8 cellular contexts compared by ENCODE assay signal in the genomic region with DNA sequence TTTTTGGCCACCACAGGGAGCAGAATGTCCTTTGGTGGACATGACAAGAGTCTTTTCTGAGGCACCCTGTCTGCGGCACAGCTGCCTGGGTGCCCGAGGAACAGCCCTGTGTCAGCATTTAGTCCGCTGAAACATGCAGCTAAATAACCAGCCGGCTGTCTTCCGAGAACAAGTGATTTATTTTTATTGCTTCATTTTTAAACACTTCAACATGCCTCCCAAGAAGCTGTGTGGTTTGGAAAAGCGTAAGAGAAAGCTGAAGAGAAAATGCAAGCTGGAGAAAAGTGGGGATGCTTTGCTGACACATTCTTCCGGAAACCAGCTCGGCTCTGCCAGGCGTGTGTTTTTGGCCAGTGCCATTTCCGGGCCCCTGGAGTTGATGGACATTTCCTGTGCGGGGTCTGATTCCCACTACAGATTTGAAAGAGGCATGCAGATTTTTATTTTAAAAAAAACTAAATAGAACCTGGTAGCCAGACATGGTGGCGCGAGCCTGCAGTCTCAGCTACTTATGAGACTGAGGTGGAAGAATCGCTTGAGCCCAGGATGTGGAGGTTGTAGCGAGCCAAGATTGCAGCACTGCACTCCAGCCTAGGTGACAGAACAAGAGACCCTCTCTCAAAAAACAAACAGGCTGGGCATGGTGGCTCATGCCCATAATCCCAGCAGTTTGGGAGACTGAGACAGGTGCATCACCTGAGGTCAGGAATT.
A peak's percentile ranks its signal among the peaks of the same experiment; 100 is the strongest.
DNase-seq lines count a peak whose midpoint lies in the region; ATAC-seq and TF ChIP-seq lines count a peak whose summit lies in the region.

No MANE protein-coding gene starts in this region.

- DNase-seq in MCF 10A (ENCODE audit: unreplicated experiment) (peak; percentile 14), mammary epithelial cell (no peak), hepatocyte (ENCODE audit: low spot score) (peak; percentile 44), NCI-H187 (lab: John Stamatoyannopoulos, UW) (no peak)
- DNase-seq in stimulated activated CD8-positive, alpha-beta memory T cell treated with anti-CD3 and anti-CD28 coated beads, Interleukin-4, amount 100 ng/mL, for 48 hours, result peak; percentile 47

- CTCF ChIA-PET in MCF 10A (lab: Yijun Ruan, JAX), result interaction anchor here (0.5 to 4.4 kb wide), 4 partner anchors 93 to 179 kb away, joined by 3 to 19 read pairs (median 4); no protein-coding TSS in a partner anchor
- CTCF ChIA-PET in mammary epithelial cell (lab: Charles Lee; ENCODE audit: low non-redundant PET), result interaction anchor here (0.6 kb wide), 1 partner anchor 657 kb away, joined by 5 read pairs; no protein-coding TSS in a partner anchor

- TF ChIP-seq CTCF in MCF 10A (IDR thresholded peaks at IDR 0.05; ENCODE audit: unreplicated experiment), result no peak
- TF ChIP-seq CTCF in mammary epithelial cell (conservative IDR thresholded peaks at IDR 0.05 in 1 of 2, IDR thresholded peaks at IDR 0.05 in 1 of 2; ENCODE audit: extremely low read depth in 1 of 2, insufficient read depth in 1 of 2, low read depth in 1 of 2, low read length in 2 of 2), result no peak
- TF ChIP-seq CTCF in hepatocyte (IDR thresholded peaks at IDR 0.05; ENCODE audit: poor library complexity), result no peak

- BruUV-seq in MCF 10A (replicated peaks; lab: Mats Ljungman, UMichigan) (no TSS peak), mammary epithelial cell (replicated peaks; lab: Mats Ljungman, UMichigan) (no TSS peak)

- no peaks in the 10 kb centered on the region for H3K9me2 ChIP-seq in hepatocyte (replicated peaks; ENCODE audit: insufficient read depth)

- H3K9ac ChIP-seq in mammary epithelial cell (ENCODE audit: insufficient read depth, low read length), result no peak overlapping the region

- no peak overlapping the region for H3K27ac Mint-ChIP-seq in MCF 10A (ENCODE audit: low read depth, unreplicated experiment)
- H3K27ac Mint-ChIP-seq in activated naive CD4-positive, alpha-beta T cell treated with anti-CD3 and anti-CD28 coated beads, Interleukin-2, amount 50 U/mL, for 24 hours, result peak overlapping the region; percentile 52

- H3K27ac ChIP-seq in mammary epithelial cell (ENCODE audit: insufficient read depth, low read depth, low read length), result no peak overlapping the region
- peak overlapping the region; percentile 73 for H3K27ac ChIP-seq in hepatocyte

- H3K27me3 ChIP-seq in mammary epithelial cell (ENCODE audit: insufficient read depth, low read length) (no peaks in the 10 kb centered on the region), hepatocyte (no peaks in the 10 kb centered on the region)

- intact Hi-C loops in MCF 10A (cut with micrococcal nuclease), result no loop called here
- intact Hi-C loops in mammary epithelial cell (cut with micrococcal nuclease), result no loop called here

- H3K4me3 ChIP-seq in mammary epithelial cell (replicated peaks in 1 of 3; ENCODE audit: insufficient read depth in 1 of 3, low read depth in 2 of 3, low read length in 3 of 3) (no peak overlapping the region), hepatocyte (no peak overlapping the region)

- dilution Hi-C loops in mammary epithelial cell (cut with HindIII; ENCODE audit: low sequenced_read_pairs), result loop anchor here (5.0 kb wide), 1 partner anchor 158 kb away; no protein-coding TSS in a partner anchor

- WGBS in mammary epithelial cell (ENCODE audit: low coverage, missing lambda C conversion rate), result 84% methylated on average over 14 of the region's 15 CpGs
- WGBS in hepatocyte (ENCODE audit: low lambda C conversion rate, missing lambda C conversion rate), result 55% methylated on average over 15 of the region's 15 CpGs

- POLR2A ChIA-PET in MCF 10A (lab: Yijun Ruan, JAX), result interaction anchor here (0.6 kb wide), 1 partner anchor 145 kb away, joined by 3 read pairs; no protein-coding TSS in a partner anchor

- H3K4me2 ChIP-seq in mammary epithelial cell (ENCODE audit: insufficient read depth, low read depth, low read length), result no peak overlapping the region
- H3K4me2 ChIP-seq in hepatocyte, result peak overlapping the region; percentile 59

- no peaks in the 10 kb centered on the region for H3K4me1 ChIP-seq in mammary epithelial cell (ENCODE audit: insufficient read depth, low read length)
- peaks cover 4% of the 10 kb centered on the region for H3K4me1 ChIP-seq in hepatocyte (ENCODE audit: insufficient read depth)

- in situ Hi-C loops in mammary epithelial cell (cut with MboI; ENCODE audit: low sequenced_read_pairs in 2 of 2), result loop anchor here in 1 of 2 donors (25.0 kb wide), 1 partner anchor 373 kb away; a partner anchor contains a TSS

- ATAC-seq in HG03571 (IDR thresholded peaks at IDR 0.05; ENCODE audit: unreplicated experiment) (no peak), HG03039 (IDR thresholded peaks at IDR 0.05; ENCODE audit: unreplicated experiment) (no peak)

- peaks cover 8% of the 10 kb centered on the region for H3K9me3 Mint-ChIP-seq in MCF 10A (ENCODE audit: unreplicated experiment)
- no peaks in the 10 kb centered on the region for H3K9me3 Mint-ChIP-seq in activated naive CD4-positive, alpha-beta T cell treated with anti-CD3 and anti-CD28 coated beads, Interleukin-2, amount 50 U/mL, for 24 hours

- H3K9me3 ChIP-seq in mammary epithelial cell (replicated peaks; ENCODE audit: insufficient read depth, low read length) (no peaks in the 10 kb centered on the region), hepatocyte (ENCODE audit: low read depth) (no peaks in the 10 kb centered on the region)

- H3K4me1 Mint-ChIP-seq in MCF 10A (ENCODE audit: insufficient read depth, unreplicated experiment), result peaks cover 7% of the 10 kb centered on the region
- peaks cover 9% of the 10 kb centered on the region for H3K4me1 Mint-ChIP-seq in activated naive CD4-positive, alpha-beta T cell treated with anti-CD3 and anti-CD28 coated beads, Interleukin-2, amount 50 U/mL, for 24 hours

- H2AFZ ChIP-seq in mammary epithelial cell (ENCODE audit: low read depth, low read length) (no peak overlapping the region), hepatocyte (no peak overlapping the region)

- H3K36me3 ChIP-seq in mammary epithelial cell (ENCODE audit: insufficient read depth, low read length), result no peaks in the 10 kb centered on the region
- no peaks in the 10 kb centered on the region for H3K36me3 ChIP-seq in hepatocyte (replicated peaks; ENCODE audit: insufficient read depth, low read depth)

- no peak overlapping the region for H3K4me3 Mint-ChIP-seq in MCF 10A (ENCODE audit: unreplicated experiment)
- H3K4me3 Mint-ChIP-seq in activated naive CD4-positive, alpha-beta T cell treated with anti-CD3 and anti-CD28 coated beads, Interleukin-2, amount 50 U/mL, for 24 hours, result peak overlapping the region; percentile 83

- H3K36me3 Mint-ChIP-seq in MCF 10A (ENCODE audit: insufficient read depth, unreplicated experiment), result peaks cover 5% of the 10 kb centered on the region
- H3K36me3 Mint-ChIP-seq in activated naive CD4-positive, alpha-beta T cell treated with anti-CD3 and anti-CD28 coated beads, Interleukin-2, amount 50 U/mL, for 24 hours, result no peaks in the 10 kb centered on the region

- no peaks in the 10 kb centered on the region for H3K27me3 Mint-ChIP-seq in MCF 10A (ENCODE audit: insufficient read depth, unreplicated experiment)
- no peaks in the 10 kb centered on the region for H3K27me3 Mint-ChIP-seq in activated naive CD4-positive, alpha-beta T cell treated with anti-CD3 and anti-CD28 coated beads, Interleukin-2, amount 50 U/mL, for 24 hours

- no peaks in the 10 kb centered on the region for H4K20me1 ChIP-seq in mammary epithelial cell (ENCODE audit: insufficient read depth, low read length)
- H4K20me1 ChIP-seq in hepatocyte (ENCODE audit: insufficient read depth, poor library complexity, severe bottlenecking), result no peaks in the 10 kb centered on the region

- H3K79me2 ChIP-seq in mammary epithelial cell (ENCODE audit: insufficient read depth, low read length) (no peaks in the 10 kb centered on the region), hepatocyte (no peaks in the 10 kb centered on the region)

Comparison
In these comparisons a context has a peak if more than half of its experiments do, and no peak if none do; other contexts are left out.
1. DNase-seq: peak in MCF 10A (single experiment), hepatocyte (single experiment) and stimulated activated CD8-positive, alpha-beta memory T cell treated with anti-CD3 and anti-CD28 coated beads, Interleukin-4, amount 100 ng/mL, for 48 hours (single experiment); none in mammary epithelial cell (single experiment) and NCI-H187 (0 of 2).